In the genomic region with DNA sequence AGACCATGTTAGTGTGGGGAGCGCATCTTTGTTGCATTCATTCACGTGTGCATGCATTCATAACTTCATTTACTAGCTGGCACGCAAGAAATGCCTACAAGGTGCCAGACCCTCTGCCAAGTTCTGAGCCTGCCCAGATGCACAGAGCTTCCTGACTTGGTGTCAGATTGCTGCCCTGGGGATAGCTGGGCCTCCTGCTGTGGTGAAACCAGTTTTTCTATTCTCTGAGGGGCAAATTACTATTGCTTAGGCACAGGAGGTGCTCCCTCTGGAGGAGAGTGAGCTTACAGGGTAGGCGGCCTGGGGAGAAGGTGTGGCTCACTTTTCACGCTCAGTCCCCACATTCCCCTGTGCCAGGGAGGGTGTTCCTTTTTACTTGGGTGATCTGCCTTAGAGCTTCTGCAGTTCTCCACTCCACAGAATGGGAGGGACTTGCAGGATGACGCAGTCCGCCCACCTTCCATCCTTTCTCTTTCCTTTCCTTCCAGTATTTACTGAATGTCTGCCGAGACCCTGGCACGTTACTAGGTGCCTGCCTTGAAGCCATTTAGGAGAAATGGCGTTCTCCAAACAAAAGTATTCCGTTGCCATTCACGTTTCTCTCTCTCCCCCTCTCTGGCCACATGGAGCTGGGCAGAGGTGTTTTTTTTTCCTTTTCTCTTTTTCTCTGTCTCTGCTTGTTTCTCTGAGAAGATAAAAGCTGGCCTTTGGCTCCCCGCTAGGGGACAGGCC, we compare ENCODE assay signal across 9 cellular contexts. TPM values are rescaled to one million over a fixed set of nuclear protein-coding genes. Genes with fewer than 3 reads are reported as not detected.
DNase-seq lines count a peak whose midpoint lies in the region; ATAC-seq and TF ChIP-seq lines count a peak whose summit lies in the region.
"Had no signal": no experiment of that assay in that cellular context is flagged by ENCODE, and none has a peak within 500 bp of the region (broad histone marks: within the 10 kb centered on the region; RNA-seq: fewer than 3 reads in every experiment).

No MANE protein-coding gene starts in this region.

- H3K9me3 ChIP-seq in ascending aorta (no peaks in the 10 kb centered on the region), iPS DF 6.9 (ENCODE audit: control insufficient read depth, insufficient read depth, low read length) (no peaks in the 10 kb centered on the region)
- H3K9me3 ChIP-seq: ovary had no signal

- H3K27ac ChIP-seq in ascending aorta (peak overlapping the region; percentile 71 to 77), iPS DF 6.9 (ENCODE audit: low read length) (no peak overlapping the region), skin epidermis (peak overlapping the region in 16 of 21 experiments; percentile 15 to 87 (median 75))

- WGBS in iPS DF 6.9 (ENCODE audit: insufficient coverage, insufficient read length), result no CpG with 5 or more reads among the region's 13 CpGs

- H3K4me1 ChIP-seq in ascending aorta (peaks cover 0 to 5% of the 10 kb centered on the region in 2 donors), iPS DF 6.9 (ENCODE audit: control insufficient read depth, insufficient read depth, low read length) (peaks cover 8% of the 10 kb centered on the region; the same call in 1 of the 2 replicates)

- no peak for TF ChIP-seq CTCF in ascending aorta (IDR thresholded peaks at IDR 0.05)

- H3K4me3 ChIP-seq in ascending aorta (peak overlapping the region in 1 of 2 donors; percentile 16), iPS DF 6.9 (ENCODE audit: low read length) (no peak overlapping the region), skin epidermis (no peak overlapping the region)
- H3K4me3 ChIP-seq: ovary had no signal

- intact Hi-C loops in ascending aorta (cut with DNase I), result no loop called here

- ATAC-seq in GM18868 (IDR thresholded peaks at IDR 0.05; ENCODE audit: unreplicated experiment), result no peak

- H3K27me3 ChIP-seq in ascending aorta, result no peaks in the 10 kb centered on the region
- H3K27me3 ChIP-seq in iPS DF 6.9 (ENCODE audit: control insufficient read depth, insufficient read depth, low read length), result no peaks in the 10 kb centered on the region
- H3K27me3 ChIP-seq: ovary had no signal

- H3K36me3 ChIP-seq in ascending aorta (no peaks in the 10 kb centered on the region), iPS DF 6.9 (ENCODE audit: control insufficient read depth, insufficient read depth, low read length) (no peaks in the 10 kb centered on the region)
- H3K36me3 ChIP-seq: ovary had no signal

- DNase-seq in DMS79 (lab: John Stamatoyannopoulos, UW) (peak; percentile 55), NCI-H1436 (lab: John Stamatoyannopoulos, UW) (peak; percentile 90), ascending aorta (ENCODE audit: low spot score in 2 of 2) (no peak), iPS DF 6.9 (ENCODE audit: low read depth, low spot score) (peak; percentile 78), HCEC 1CT (no peak)
- DNase-seq in activated effector memory CD4-positive, alpha-beta T cell treated with anti-CD3 and anti-CD28 coated beads, Interleukin-2, amount 50 U/mL, for 16 hours, result no peak

RNA-seq across cellular contexts. Expression of gene CTNNA1, which starts 27.9 kb away (rescaled TPM):
- total RNA-seq in ascending aorta, result 310 TPM

Comparison
In these comparisons a context has a peak if more than half of its experiments do, and no peak if none do; other contexts are left out.
1. DNase-seq: peak in DMS79 (single experiment), NCI-H1436 (single experiment) and iPS DF 6.9 (single experiment); none in ascending aorta (0 of 2), activated effector memory CD4-positive, alpha-beta T cell treated with anti-CD3 and anti-CD28 coated beads, Interleukin-2, amount 50 U/mL, for 16 hours (single experiment) and HCEC 1CT (single experiment).